Comparison of ENCODE assay signal across 8 cellular contexts in the genomic region with DNA sequence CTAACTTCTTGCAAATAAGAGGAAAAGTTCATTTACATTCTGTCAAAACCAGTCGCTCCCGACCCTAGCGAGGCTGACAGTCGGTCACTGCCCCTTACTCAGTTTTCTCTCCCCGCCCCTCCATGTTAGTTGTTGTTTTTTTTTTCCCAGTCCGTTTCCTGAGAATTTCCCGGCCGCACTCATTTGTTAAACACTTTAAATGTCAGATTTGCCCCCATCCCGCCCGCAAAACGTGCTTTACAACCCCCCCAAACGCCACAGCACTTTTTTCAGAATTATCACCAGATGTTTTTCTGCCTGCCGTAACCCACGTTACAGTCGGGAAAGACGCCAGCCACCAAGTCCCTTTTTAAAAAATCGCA.
DNase-seq lines count a peak whose midpoint lies in the region; ATAC-seq lines count a peak whose summit lies in the region.

No MANE protein-coding gene starts in this region.

- CTCF ChIA-PET in activated CD8-positive, alpha-beta T cell treated with anti-CD3 and anti-CD28 coated beads, Interleukin-2, amount 10 ng/mL, durations not matched to agents 7 days and 5 days (lab: Charles Lee), result no interaction called here

- POLR2A ChIA-PET in activated CD8-positive, alpha-beta T cell treated with anti-CD3 and anti-CD28 coated beads, Interleukin-2, amount 10 ng/mL, durations not matched to agents 7 days and 5 days (lab: Charles Lee), result no interaction called here

- ATAC-seq in activated CD8-positive, alpha-beta T cell treated with anti-CD3 and anti-CD28 coated beads, Interleukin-2, amount 10 ng/mL, durations not matched to agents 7 days and 5 days, result no peak
- no peak for ATAC-seq in HG03097 (IDR thresholded peaks at IDR 0.05; ENCODE audit: low FRiP score, unreplicated experiment)

- peaks cover 22% of the 10 kb centered on the region for H3K4me1 Mint-ChIP-seq in T-helper 2 cell treated with Interferon-gamma antibody and Interleukin-4, amounts not matched to agents 5 μg/mL and 100 μg/mL, for 36 hours (ENCODE audit: low read depth)
- peaks cover 26% of the 10 kb centered on the region for H3K4me1 Mint-ChIP-seq in activated CD8-positive, alpha-beta T cell treated with anti-CD3 and anti-CD28 coated beads, Interleukin-2, amount 10 ng/mL, durations not matched to agents 7 days and 5 days (ENCODE audit: low read depth)

- H3K27me3 Mint-ChIP-seq in T-helper 2 cell treated with Interferon-gamma antibody and Interleukin-4, amounts not matched to agents 5 μg/mL and 100 μg/mL, for 36 hours (ENCODE audit: low read depth), result peaks cover 15% of the 10 kb centered on the region
- peaks cover 24% of the 10 kb centered on the region for H3K27me3 Mint-ChIP-seq in activated CD8-positive, alpha-beta T cell treated with anti-CD3 and anti-CD28 coated beads, Interleukin-2, amount 10 ng/mL, durations not matched to agents 7 days and 5 days (ENCODE audit: low read depth)

- H3K9me3 Mint-ChIP-seq in T-helper 2 cell treated with Interferon-gamma antibody and Interleukin-4, amounts not matched to agents 5 μg/mL and 100 μg/mL, for 36 hours, result no peaks in the 10 kb centered on the region
- no peaks in the 10 kb centered on the region for H3K9me3 Mint-ChIP-seq in activated CD8-positive, alpha-beta T cell treated with anti-CD3 and anti-CD28 coated beads, Interleukin-2, amount 10 ng/mL, durations not matched to agents 7 days and 5 days (ENCODE audit: insufficient read depth)

- peaks cover 89% of the 10 kb centered on the region for H3K27me3 ChIP-seq in iPS-18a (ENCODE audit: control insufficient read depth, insufficient read depth, low read length)

- H3K36me3 Mint-ChIP-seq in T-helper 2 cell treated with Interferon-gamma antibody and Interleukin-4, amounts not matched to agents 5 μg/mL and 100 μg/mL, for 36 hours (ENCODE audit: low read depth), result peaks cover 12% of the 10 kb centered on the region
- H3K36me3 Mint-ChIP-seq in activated CD8-positive, alpha-beta T cell treated with anti-CD3 and anti-CD28 coated beads, Interleukin-2, amount 10 ng/mL, durations not matched to agents 7 days and 5 days (ENCODE audit: low read depth), result peaks cover 9% of the 10 kb centered on the region

- peak overlapping the region; percentile 97 for H3K4me3 Mint-ChIP-seq in T-helper 2 cell treated with Interferon-gamma antibody and Interleukin-4, amounts not matched to agents 5 μg/mL and 100 μg/mL, for 36 hours
- H3K4me3 Mint-ChIP-seq in activated CD8-positive, alpha-beta T cell treated with anti-CD3 and anti-CD28 coated beads, Interleukin-2, amount 10 ng/mL, durations not matched to agents 7 days and 5 days, result peak overlapping the region; percentile 87

- no peaks in the 10 kb centered on the region for H3K9me3 ChIP-seq in iPS-18a (ENCODE audit: control insufficient read depth, low read depth, low read length)

- peaks cover 13% of the 10 kb centered on the region for H3K4me1 ChIP-seq in iPS-18a (ENCODE audit: control insufficient read depth, low read depth, low read length)

- peak overlapping the region; percentile 98 for H3K27ac Mint-ChIP-seq in T-helper 2 cell treated with Interferon-gamma antibody and Interleukin-4, amounts not matched to agents 5 μg/mL and 100 μg/mL, for 36 hours
- peak overlapping the region; percentile 92 for H3K27ac Mint-ChIP-seq in activated CD8-positive, alpha-beta T cell treated with anti-CD3 and anti-CD28 coated beads, Interleukin-2, amount 10 ng/mL, durations not matched to agents 7 days and 5 days

- DNase-seq in T-helper 2 cell treated with Interferon-gamma antibody and Interleukin-4, amounts not matched to agents 5 μg/mL and 100 μg/mL, for 36 hours (ENCODE audit: low spot score), result no peak
- DNase-seq in T-helper 2 cell (no peak), substantia nigra (lab: John Stamatoyannopoulos, UW) (no peak), OCI-M1 (lab: John Stamatoyannopoulos, UW) (no peak), COR-L47 (lab: John Stamatoyannopoulos, UW) (no peak)
- DNase-seq in activated CD8-positive, alpha-beta T cell treated with anti-CD3 and anti-CD28 coated beads, Interleukin-2, amount 10 ng/mL, durations not matched to agents 7 days and 5 days, result no peak

- peak overlapping the region; percentile 59 for H3K4me3 ChIP-seq in iPS-18a (ENCODE audit: low read length)

- no peak overlapping the region for H3K27ac ChIP-seq in iPS-18a (ENCODE audit: low read length)
- H3K27ac ChIP-seq in substantia nigra (ENCODE audit: low read depth, low read length, poor library complexity, severe bottlenecking), result peak overlapping the region; percentile 12

- peak overlapping the region; percentile 41 for H3K9ac ChIP-seq in iPS-18a (ENCODE audit: low read length)

- no peaks in the 10 kb centered on the region for H3K36me3 ChIP-seq in iPS-18a (ENCODE audit: control insufficient read depth, low read depth, low read length)
